In genomic region chr1:221794079-221794670, GRCh38 we compare ENCODE assay signal across 8 cellular contexts. TPM values are rescaled to one million over a fixed set of nuclear protein-coding genes. Genes with fewer than 3 reads are reported as not detected.
DNase-seq lines count a peak whose midpoint lies in the region; ATAC-seq, FAIRE-seq and TF ChIP-seq lines count a peak whose summit lies in the region.

No MANE protein-coding gene starts in this region.

- ATAC-seq in GM21390 (IDR thresholded peaks at IDR 0.05; ENCODE audit: unreplicated experiment) (peak; percentile 36), HG03558 (IDR thresholded peaks at IDR 0.05; ENCODE audit: extremely low read depth, unreplicated experiment) (peak; percentile 60)

- DNase-seq in GM12891 (ENCODE audit: insufficient read length, low spot score) (no peak), fibroblast of mammary gland (ENCODE audit: low read depth) (peak; percentile 42), germinal center (ENCODE audit: low spot score) (no peak), DMS153 (lab: John Stamatoyannopoulos, UW) (no peak), HuH-7 (ENCODE audit: low spot score) (no peak)
- no peak for DNase-seq in stimulated activated CD8-positive, alpha-beta memory T cell treated with anti-CD3 and anti-CD28 coated beads, Interleukin-4, amount 100 ng/mL, for 48 hours

- no peak overlapping the region for H3K4me3 ChIP-seq in fibroblast of mammary gland (ENCODE audit: control insufficient read depth, low read depth, low read length)

- TF ChIP-seq CTCF in fibroblast of mammary gland (conservative IDR thresholded peaks at IDR 0.05; ENCODE audit: control insufficient read depth, insufficient read depth, low read depth, low read length): no peak

- TF ChIP-seq POLR2A in GM12891 (IDR thresholded peaks at IDR 0.05; ENCODE audit: low read depth, low read length): no peak

- FAIRE-seq in GM12891 (lab: Jason Lieb, UNC): peak; percentile 91

TF ChIP-seq in GM12891, 5 proteins besides CTCF, POLR2A, EP300 and RAD21:
- TF ChIP-seq SPI1 (IDR thresholded peaks at IDR 0.05; ENCODE audit: low read depth, low read length): no peak
- TF ChIP-seq POLR2AphosphoS5 (IDR thresholded peaks at IDR 0.05; ENCODE audit: low read depth, low read length): 0 out of 2 replicates have a peak, but pooled peaks have one; percentile 52
- TF ChIP-seq TAF1 (IDR thresholded peaks at IDR 0.05; ENCODE audit: low read depth, low read length): no peak
- TF ChIP-seq POU2F2 (IDR thresholded peaks at IDR 0.05; ENCODE audit: low read depth, low read length): peak; percentile 70; the same call in 1 of the 2 replicates
- no peak for TF ChIP-seq PAX5 (IDR thresholded peaks at IDR 0.05; ENCODE audit: insufficient read depth, low read length, severe bottlenecking)

RNA-seq across cellular contexts. Expression of gene DUSP10, which starts 52.3 kb away (rescaled TPM):
- 21.9 TPM for polyA plus RNA-seq in GM12891 (2012; ENCODE audit: low read depth, missing spikeins)
